8 cellular contexts compared by ENCODE assay signal in the genomic region with DNA sequence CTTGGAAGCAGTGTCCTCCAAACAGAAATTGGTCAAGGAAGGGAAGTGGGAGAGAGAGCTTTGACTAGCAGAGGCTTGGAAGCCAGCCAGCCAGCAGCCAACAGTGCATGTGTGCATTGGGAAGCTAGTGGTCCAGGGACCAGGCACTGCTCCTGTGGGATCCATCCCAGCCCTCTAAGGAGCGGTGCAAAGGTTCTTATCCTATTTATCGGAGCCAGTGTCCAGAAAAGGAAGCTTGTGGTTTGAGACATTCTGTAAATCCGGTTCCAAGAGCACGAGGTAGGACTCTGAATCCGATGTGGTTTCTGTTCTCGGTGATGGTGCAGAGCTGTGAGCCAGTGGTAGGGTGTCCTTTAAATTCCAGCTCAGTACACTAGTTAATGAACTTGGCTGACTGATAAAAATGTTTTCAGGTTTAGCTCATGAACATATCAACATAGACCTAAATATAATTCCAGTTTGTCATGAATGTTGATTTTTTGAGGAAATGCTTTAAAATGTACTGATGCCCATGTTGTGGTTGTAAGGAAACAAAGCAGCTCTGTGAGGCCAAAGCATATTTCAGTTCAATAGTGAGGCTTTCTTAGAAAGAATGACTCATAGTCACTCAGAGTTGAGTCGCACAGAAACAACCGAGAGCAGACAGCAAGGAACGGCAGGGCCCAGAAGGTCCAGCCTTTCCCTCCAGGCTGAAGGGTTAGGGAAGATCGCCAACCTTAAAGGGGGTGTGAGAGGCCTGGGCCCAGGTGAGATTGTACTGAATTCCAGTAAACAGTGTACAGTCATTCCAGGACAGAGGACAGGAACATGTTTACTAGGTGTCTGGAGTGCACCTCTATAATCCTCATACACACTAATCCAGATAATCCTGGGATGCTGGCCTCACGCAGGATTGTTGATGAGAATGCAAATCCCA. TPM values are rescaled to one million over a fixed set of nuclear protein-coding genes. Genes with fewer than 3 reads are reported as not detected.
DNase-seq lines count a peak whose midpoint lies in the region; ATAC-seq and TF ChIP-seq lines count a peak whose summit lies in the region.

No MANE protein-coding gene starts in this region.

- no peak overlapping the region for H4K5ac ChIP-seq in H9 (ENCODE audit: insufficient read length, low read depth, low read length)

- H4K91ac ChIP-seq in H9 (ENCODE audit: insufficient read length, low read depth, low read length): no peak overlapping the region

- H3K27me3 Mint-ChIP-seq in H9 (ENCODE audit: low read depth) (no peaks in the 10 kb centered on the region), T-cell (no peaks in the 10 kb centered on the region), endothelial cell (ENCODE audit: unreplicated experiment) (peaks cover 13% of the 10 kb centered on the region)

- no peak overlapping the region for H3K23ac ChIP-seq in H9 (ENCODE audit: insufficient read length, low read depth, low read length)

- no peak overlapping the region for H2BK15ac ChIP-seq in H9 (ENCODE audit: low read depth, low read length)

- peak overlapping the region in 1 of 2 donors; percentile 6 for H3K4me3 ChIP-seq in muscle layer of duodenum (ENCODE audit: low read depth in 1 of 2, low read length in 2 of 2)

- peak overlapping the region in 2 of 3 experiments; percentile 63 to 79; a peak in 4 of 7 replicates for H3K27ac Mint-ChIP-seq in H9
- H3K27ac Mint-ChIP-seq in T-cell: peak overlapping the region; percentile 69 to 92
- H3K27ac Mint-ChIP-seq in endothelial cell (ENCODE audit: unreplicated experiment): peak overlapping the region; percentile 75

- H3T11ph ChIP-seq in H9 (ENCODE audit: low read length): no peak overlapping the region

- H4K8ac ChIP-seq in H9 (replicated peaks; ENCODE audit: insufficient read length, low read depth, low read length): no peak overlapping the region

- H3K4me1 ChIP-seq in H9 (ENCODE audit: insufficient read depth, low read length) (peaks cover 6% of the 10 kb centered on the region; the same call in 1 of the 2 replicates), muscle layer of duodenum (ENCODE audit: control insufficient read depth in 1 of 2, insufficient read depth in 2 of 2, low read length in 2 of 2) (peaks cover 11% of the 10 kb centered on the region in 2 donors)

- no peaks in the 10 kb centered on the region for H3K79me2 ChIP-seq in H9 (ENCODE audit: insufficient read depth, low read length)

- H3K36me3 ChIP-seq in muscle layer of duodenum (ENCODE audit: control insufficient read depth in 1 of 2, insufficient read depth in 2 of 2, low read length in 2 of 2): peaks cover 20 to 23% of the 10 kb centered on the region in 2 donors

- no peak overlapping the region for H2BK120ac ChIP-seq in H9 (ENCODE audit: low read depth, low read length, poor library complexity, severe bottlenecking)

- no peaks in the 10 kb centered on the region for H3K23me2 ChIP-seq in H9 (ENCODE audit: insufficient read length, low read depth, low read length, poor library complexity, severe bottlenecking)

- H3K4me3 Mint-ChIP-seq in H9: no peak overlapping the region
- peak overlapping the region in 2 of 3 donors; percentile 25 to 53 for H3K4me3 Mint-ChIP-seq in T-cell
- no peak overlapping the region for H3K4me3 Mint-ChIP-seq in endothelial cell (ENCODE audit: unreplicated experiment)

- H3K27me3 ChIP-seq in H9 (ENCODE audit: insufficient read depth, low read length) (no peaks in the 10 kb centered on the region), muscle layer of duodenum (ENCODE audit: low read depth, low read length) (no peaks in the 10 kb centered on the region)

- no peak overlapping the region for H3K4me2 ChIP-seq in H9 (ENCODE audit: insufficient read depth, insufficient read length, low read length)

- no peak overlapping the region for H2AFZ ChIP-seq in H9 (ENCODE audit: low read length)

- no peak for TF ChIP-seq CTCF in H9 (conservative IDR thresholded peaks at IDR 0.05)
- no peak for TF ChIP-seq CTCF in endothelial cell (IDR thresholded peaks at IDR 0.05; ENCODE audit: unreplicated experiment)

- no peak overlapping the region for H3K4ac ChIP-seq in H9 (ENCODE audit: low read depth, low read length)

- ATAC-seq in T-cell (replicated peaks in 1 of 4) (peak; percentile 56 to 79 (median 72)), GM21381 (IDR thresholded peaks at IDR 0.05; ENCODE audit: unreplicated experiment) (no peak), HG03378 (IDR thresholded peaks at IDR 0.05; ENCODE audit: unreplicated experiment) (no peak)

- DNase-seq in D341Med (ENCODE audit: low spot score) (peak; percentile 71), H9 (no peak), T-cell (no peak), endothelial cell (ENCODE audit: low spot score) (no peak), NCI-H1105 (lab: John Stamatoyannopoulos, UW) (no peak)

- no peak overlapping the region for H3K14ac ChIP-seq in H9 (ENCODE audit: insufficient read depth, low read length)

- H3K4me1 Mint-ChIP-seq in H9 (peaks cover 47 to 49% of the 10 kb centered on the region in 2 experiments), T-cell (peaks cover 11 to 19% (median 16%) of the 10 kb centered on the region in 3 donors), endothelial cell (ENCODE audit: unreplicated experiment) (peaks cover 11% of the 10 kb centered on the region)

- H3K9ac ChIP-seq in H9 (ENCODE audit: extremely low read depth, insufficient read length, low read length): no peak overlapping the region

- no peak overlapping the region for H2BK20ac ChIP-seq in H9 (ENCODE audit: low read depth, low read length, poor library complexity, severe bottlenecking)

- H3K9me3 ChIP-seq in H9 (ENCODE audit: control insufficient read depth, low read depth, low read length) (no peaks in the 10 kb centered on the region), muscle layer of duodenum (ENCODE audit: control insufficient read depth in 1 of 2, low read length in 2 of 2) (no peaks in the 10 kb centered on the region)

- no peak overlapping the region for H3K18ac ChIP-seq in H9 (ENCODE audit: insufficient read length, low read depth, low read length)

- no peaks in the 10 kb centered on the region for H3K79me1 ChIP-seq in H9 (ENCODE audit: insufficient read depth, low read depth, low read length, poor library complexity, severe bottlenecking)

- no peak overlapping the region for H2AK5ac ChIP-seq in H9 (ENCODE audit: insufficient read length, low read length)

- no peak overlapping the region for H2BK5ac ChIP-seq in H9 (ENCODE audit: insufficient read length, low read length)

- no peak overlapping the region for H3K27ac ChIP-seq in H9 (ENCODE audit: insufficient read length, low read depth, low read length)
- H3K27ac ChIP-seq in muscle layer of duodenum (ENCODE audit: low read length): peak overlapping the region; percentile 80

- no peaks in the 10 kb centered on the region for H3K9me3 Mint-ChIP-seq in H9
- H3K9me3 Mint-ChIP-seq in T-cell: no peaks in the 10 kb centered on the region
- H3K9me3 Mint-ChIP-seq in endothelial cell (ENCODE audit: unreplicated experiment): no peaks in the 10 kb centered on the region

- POLR2A ChIA-PET in T-cell (lab: Charles Lee): interaction anchor here (0.6 kb wide), 2 partner anchors 15 to 62 kb away, joined by 3 read pairs; no protein-coding TSS in a partner anchor

- CTCF ChIA-PET in T-cell (lab: Charles Lee): interaction anchor here (0.6 to 1.6 kb wide), 6 partner anchors 11 to 353 kb away, joined by 3 to 4 read pairs (median 3); no protein-coding TSS in a partner anchor

- no CpG with 5 or more reads among the region's 11 CpGs for WGBS in H9 (ENCODE audit: extremely low coverage, insufficient read length, low lambda C conversion rate)

- H4K20me1 ChIP-seq in H9 (ENCODE audit: control insufficient read depth, insufficient read depth, insufficient read length): no peaks in the 10 kb centered on the region

- H3K56ac ChIP-seq in H9 (ENCODE audit: insufficient read length, low read depth, low read length): no peak overlapping the region

- H3K36me3 Mint-ChIP-seq in H9 (ENCODE audit: insufficient read depth in 1 of 3, low read depth in 3 of 3) (peaks cover 7 to 26% (median 21%) of the 10 kb centered on the region in 3 experiments; a peak in 6 of 7 replicates), T-cell (peaks cover 21% of the 10 kb centered on the region), endothelial cell (ENCODE audit: low read depth, unreplicated experiment) (peaks cover 26% of the 10 kb centered on the region)

- no peak overlapping the region for H2BK12ac ChIP-seq in H9 (ENCODE audit: insufficient read length, low read depth, low read length)

RNA-seq across cellular contexts. Expression of a gene that starts 21.5 kb away (rescaled TPM):
- 20.5 and 24.1 TPM in 2 replicates for total RNA-seq in H9 (2021)
- 10 to 100 TPM; 31.8 to 51.6 (median 34.8) TPM for total RNA-seq in T-cell
- 49.0 TPM for total RNA-seq in endothelial cell (ENCODE audit: unreplicated experiment)

Comparison
In these comparisons a context has a peak if more than half of its experiments do, and no peak if none do; other contexts are left out.
1. H3K4me3 Mint-ChIP-seq: peak in T-cell (2 of 3); none in H9 (0 of 2) and endothelial cell (single experiment).
2. ATAC-seq: peak in T-cell (4 of 4); none in GM21381 (single experiment) and HG03378 (single experiment).
3. Peak in every context shown above with its lines, with median percentiles within 50 percentile points of each other: H3K27ac Mint-ChIP-seq.